ENCODE assay signal across 14 cellular contexts in the genomic region with DNA sequence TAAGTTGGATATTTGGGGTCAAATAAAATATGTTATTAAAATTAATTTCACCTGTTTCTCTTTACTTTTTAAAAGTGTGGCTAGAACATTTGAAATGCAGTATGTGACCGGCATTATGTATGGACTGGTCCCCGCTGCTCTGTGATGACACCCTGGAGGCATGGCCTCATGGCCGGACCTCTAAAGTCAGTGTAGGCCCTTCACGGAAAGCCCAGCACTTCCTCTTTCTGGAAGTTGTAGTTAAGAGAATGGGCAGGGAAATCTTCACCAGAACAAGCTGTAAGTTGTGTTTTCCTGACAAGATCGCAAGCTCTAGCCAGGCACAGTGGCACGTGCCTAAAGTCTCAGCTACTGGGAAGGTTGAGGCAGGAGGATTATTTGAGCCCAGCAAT. TPM values are rescaled to one million over a fixed set of nuclear protein-coding genes. Genes with fewer than 3 reads are reported as not detected.
DNase-seq lines count a peak whose midpoint lies in the region; ATAC-seq and TF ChIP-seq lines count a peak whose summit lies in the region.
"Had no signal": no experiment of that assay in that cellular context is flagged by ENCODE, and none has a peak within 500 bp of the region (broad histone marks: within the 10 kb centered on the region; RNA-seq: fewer than 3 reads in every experiment).

No MANE protein-coding gene starts in this region.

- peaks cover 48% of the 10 kb centered on the region for H3K4me1 Mint-ChIP-seq in T-helper 2 cell treated with Interferon-gamma antibody and Interleukin-4, amounts not matched to agents 5 μg/mL and 100 μg/mL, for 36 hours (ENCODE audit: low read depth)
- peaks cover 51% of the 10 kb centered on the region for H3K4me1 Mint-ChIP-seq in stimulated activated memory B cell treated with anti-CD40 and anti-IgM and Interleukin-4, amounts not matched to agents 10 μg/mL and 1 μg/mL and 100 μg/mL, for 72 hours

- no peak overlapping the region for H3K4me3 ChIP-seq in gastroesophageal sphincter
- no peak overlapping the region for H3K4me3 ChIP-seq in coronary artery
- H3K4me3 ChIP-seq: vagina had no signal

- peaks cover 2% of the 10 kb centered on the region for H3K36me3 Mint-ChIP-seq in T-helper 2 cell treated with Interferon-gamma antibody and Interleukin-4, amounts not matched to agents 5 μg/mL and 100 μg/mL, for 36 hours (ENCODE audit: low read depth)
- H3K36me3 Mint-ChIP-seq in stimulated activated memory B cell treated with anti-CD40 and anti-IgM and Interleukin-4, amounts not matched to agents 10 μg/mL and 1 μg/mL and 100 μg/mL, for 72 hours: no peaks in the 10 kb centered on the region
- H3K36me3 Mint-ChIP-seq: naive thymus-derived CD8-positive, alpha-beta T cell had no signal

- no peaks in the 10 kb centered on the region for H3K27me3 Mint-ChIP-seq in T-helper 2 cell treated with Interferon-gamma antibody and Interleukin-4, amounts not matched to agents 5 μg/mL and 100 μg/mL, for 36 hours (ENCODE audit: low read depth)
- no peaks in the 10 kb centered on the region for H3K27me3 Mint-ChIP-seq in stimulated activated memory B cell treated with anti-CD40 and anti-IgM and Interleukin-4, amounts not matched to agents 10 μg/mL and 1 μg/mL and 100 μg/mL, for 72 hours
- H3K27me3 Mint-ChIP-seq: naive thymus-derived CD8-positive, alpha-beta T cell had no signal

- DNase-seq in T-helper 2 cell treated with Interferon-gamma antibody and Interleukin-4, amounts not matched to agents 5 μg/mL and 100 μg/mL, for 36 hours (ENCODE audit: low spot score): no peak
- DNase-seq in T-helper 2 cell: no peak
- DNase-seq in SKM-1 treated with dmso at 0.1 percent for 144 hours (lab: John Stamatoyannopoulos, UW; ENCODE audit: unreplicated experiment): peak; percentile 70
- DNase-seq in left lobe of liver (ENCODE audit: low spot score): no peak
- no peak for DNase-seq in coronary artery (ENCODE audit: low spot score)
- DNase-seq: HCEC 1CT; naive thymus-derived CD8-positive, alpha-beta T cell; NCI-H2081; SHP77 treated with DMSO at 0.1 percent for 48 hours; stimulated activated CD4-positive, alpha-beta T cell treated with anti-CD3 and anti-CD28 coated beads, Interleukin-4, amount 100 ng/mL, for 4 hours had no signal

- H3K27me3 ChIP-seq in gastroesophageal sphincter: no peaks in the 10 kb centered on the region
- H3K27me3 ChIP-seq: vagina had no signal

- H3K27ac ChIP-seq in gastroesophageal sphincter (peak overlapping the region in 1 of 4 donors; percentile 71), coronary artery (peak overlapping the region in 1 of 2 donors; percentile 61)
- H3K27ac ChIP-seq: vagina had no signal

- no peaks in the 10 kb centered on the region for H3K36me3 ChIP-seq in gastroesophageal sphincter
- H3K36me3 ChIP-seq: vagina had no signal

- no peak for TF ChIP-seq POLR2A in gastroesophageal sphincter (IDR thresholded peaks at IDR 0.05)

- no peaks in the 10 kb centered on the region for H3K9me3 Mint-ChIP-seq in T-helper 2 cell treated with Interferon-gamma antibody and Interleukin-4, amounts not matched to agents 5 μg/mL and 100 μg/mL, for 36 hours
- H3K9me3 Mint-ChIP-seq in stimulated activated memory B cell treated with anti-CD40 and anti-IgM and Interleukin-4, amounts not matched to agents 10 μg/mL and 1 μg/mL and 100 μg/mL, for 72 hours: no peaks in the 10 kb centered on the region
- H3K9me3 Mint-ChIP-seq: naive thymus-derived CD8-positive, alpha-beta T cell had no signal

- H3K27ac Mint-ChIP-seq in T-helper 2 cell treated with Interferon-gamma antibody and Interleukin-4, amounts not matched to agents 5 μg/mL and 100 μg/mL, for 36 hours: peak overlapping the region; percentile 39
- H3K27ac Mint-ChIP-seq in stimulated activated memory B cell treated with anti-CD40 and anti-IgM and Interleukin-4, amounts not matched to agents 10 μg/mL and 1 μg/mL and 100 μg/mL, for 72 hours: peak overlapping the region; percentile 93

- H3K9me3 ChIP-seq in gastroesophageal sphincter: no peaks in the 10 kb centered on the region
- H3K9me3 ChIP-seq: vagina had no signal

- whole genome bisulfite sequencing in gastroesophageal sphincter (ENCODE audit: low coverage in 1 of 2), 2 donors: 58 to 87% methylated on average over 3 to 6 of the region's 6 CpGs

- no peak overlapping the region for H3K4me3 Mint-ChIP-seq in T-helper 2 cell treated with Interferon-gamma antibody and Interleukin-4, amounts not matched to agents 5 μg/mL and 100 μg/mL, for 36 hours
- no peak overlapping the region for H3K4me3 Mint-ChIP-seq in stimulated activated memory B cell treated with anti-CD40 and anti-IgM and Interleukin-4, amounts not matched to agents 10 μg/mL and 1 μg/mL and 100 μg/mL, for 72 hours
- H3K4me3 Mint-ChIP-seq: naive thymus-derived CD8-positive, alpha-beta T cell had no signal

- no peak for TF ChIP-seq EP300 in gastroesophageal sphincter (IDR thresholded peaks at IDR 0.05)

- peak; percentile 37 for ATAC-seq in gastroesophageal sphincter
- ATAC-seq in stimulated activated memory B cell treated with anti-CD40 and anti-IgM and Interleukin-4, amounts not matched to agents 10 μg/mL and 1 μg/mL and 100 μg/mL, for 72 hours: no peak
- no peak for ATAC-seq in HG03039 (IDR thresholded peaks at IDR 0.05; ENCODE audit: unreplicated experiment)
- ATAC-seq in left lobe of liver: no peak
- ATAC-seq: naive thymus-derived CD8-positive, alpha-beta T cell had no signal

- no peaks in the 10 kb centered on the region for H3K4me1 ChIP-seq in gastroesophageal sphincter
- H3K4me1 ChIP-seq: vagina had no signal

- TF ChIP-seq CTCF in gastroesophageal sphincter (IDR thresholded peaks at IDR 0.05): no peak
- no peak for TF ChIP-seq CTCF in coronary artery (IDR thresholded peaks at IDR 0.05)

RNA-seq across cellular contexts. Expression of a gene that starts 38.3 kb away (rescaled TPM):
- total RNA-seq in gastroesophageal sphincter: 100 to 1,000 TPM in 2 of 4 donors, 10 to 100 TPM in 2; 14.9 to 143 (median 97.8) TPM
- total RNA-seq in left lobe of liver: 29.1 TPM
